Comparison of ENCODE assay signal across 10 cellular contexts in the genomic region with DNA sequence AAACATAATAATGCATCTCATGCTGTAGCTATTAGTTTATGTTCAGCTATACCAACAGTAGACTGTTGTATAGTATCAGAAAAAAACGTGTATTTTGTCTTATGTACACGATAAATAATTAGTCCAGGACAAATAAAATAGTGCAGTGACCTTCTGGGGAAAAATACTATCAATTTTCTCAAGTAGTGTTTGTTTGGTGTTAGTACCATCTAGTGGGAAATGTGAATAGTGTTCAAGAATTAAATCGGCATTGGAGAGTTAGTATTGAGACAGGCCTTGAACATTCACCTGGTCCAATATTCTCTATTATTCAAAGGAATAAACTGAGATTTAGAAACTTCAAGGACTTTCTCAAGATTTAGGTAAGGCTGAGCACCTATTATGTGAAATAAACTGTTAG. TPM values are rescaled to one million over a fixed set of nuclear protein-coding genes. Genes with fewer than 3 reads are reported as not detected.
A peak's percentile ranks its signal among the peaks of the same experiment; 100 is the strongest.
DNase-seq lines count a peak whose midpoint lies in the region; TF ChIP-seq lines count a peak whose summit lies in the region.
"Had no signal": no experiment of that assay in that cellular context is flagged by ENCODE, and none has a peak within 500 bp of the region (broad histone marks: within the 10 kb centered on the region; RNA-seq: fewer than 3 reads in every experiment).

No MANE protein-coding gene starts in this region.

- H3K4ac ChIP-seq in mesendoderm (ENCODE audit: low read depth, low read length), result no peak overlapping the region

- H3K4me1 ChIP-seq in BE2C (no peaks in the 10 kb centered on the region), mesendoderm (ENCODE audit: control insufficient read depth, low read depth, low read length) (peaks cover 3% of the 10 kb centered on the region)

- TF ChIP-seq CTCF in BE2C (IDR thresholded peaks at IDR 0.05; ENCODE audit: low read depth, low read length) (peak; percentile 36; the same call in 1 of the 2 replicates), LNCAP (IDR thresholded peaks at IDR 0.05) (peak; percentile 61), chondrocyte (IDR thresholded peaks at IDR 0.05) (peak; percentile 86)

- H2BK120ac ChIP-seq in mesendoderm (ENCODE audit: low read depth, low read length), result no peak overlapping the region

- H3K27ac ChIP-seq in mesendoderm (ENCODE audit: low read depth, low read length), result no peak overlapping the region

- H3K18ac ChIP-seq in mesendoderm (ENCODE audit: low read length), result no peak overlapping the region

- H3K4me3 ChIP-seq in BE2C (ENCODE audit: low read depth, low read length), result no peak overlapping the region
- no peak overlapping the region for H3K4me3 ChIP-seq in mesendoderm (ENCODE audit: low read length)

- no peaks in the 10 kb centered on the region for H3K79me2 ChIP-seq in mesendoderm (ENCODE audit: control insufficient read depth, insufficient read depth, low read length)

- DNase-seq in BE2C (no peak), chondrocyte (ENCODE audit: low spot score) (no peak), mesendoderm (peak; percentile 22), mucosa of gallbladder (ENCODE audit: low spot score) (no peak), NCI-H187 treated with DMSO at 0.1 percent for 48 hours (lab: John Stamatoyannopoulos, UW) (no peak), mesenteric fat pad (ENCODE audit: low spot score) (no peak)
- DNase-seq in activated naive CD4-positive, alpha-beta T cell treated with anti-CD3 and anti-CD28 coated beads, Interleukin-2, amount 50 U/mL, for 16 hours, result no peak
- DNase-seq: activated naive CD4-positive, alpha-beta T cell treated with anti-CD3 and anti-CD28 coated beads, Interleukin-2, amount 10 ng/mL, durations not matched to agents 7 days and 5 days; retina had no signal

- no peak overlapping the region for H3K4me2 ChIP-seq in mesendoderm (ENCODE audit: low read length)

- H3K56ac ChIP-seq in mesendoderm (ENCODE audit: low read length), result no peak overlapping the region

- H2BK15ac ChIP-seq in mesendoderm (replicated peaks; ENCODE audit: low read depth), result no peak overlapping the region

- H3K9me3 Mint-ChIP-seq in chondrocyte (ENCODE audit: low read depth), result no peaks in the 10 kb centered on the region
- H3K9me3 Mint-ChIP-seq: activated naive CD4-positive, alpha-beta T cell treated with anti-CD3 and anti-CD28 coated beads, Interleukin-2, amount 10 ng/mL, durations not matched to agents 7 days and 5 days had no signal

- H3K27me3 Mint-ChIP-seq in chondrocyte (ENCODE audit: low read depth), result peaks cover 18% of the 10 kb centered on the region
- H3K27me3 Mint-ChIP-seq: activated naive CD4-positive, alpha-beta T cell treated with anti-CD3 and anti-CD28 coated beads, Interleukin-2, amount 10 ng/mL, durations not matched to agents 7 days and 5 days had no signal

- H3K23ac ChIP-seq in mesendoderm (ENCODE audit: low read length), result no peak overlapping the region

- H3K27me3 ChIP-seq in BE2C, result no peaks in the 10 kb centered on the region; the same call in 1 of the 2 replicates
- H3K27me3 ChIP-seq in mesendoderm (ENCODE audit: insufficient read depth, low read length, poor library complexity), result no peaks in the 10 kb centered on the region

- no peaks in the 10 kb centered on the region for H3K36me3 ChIP-seq in BE2C
- H3K36me3 ChIP-seq in mesendoderm (ENCODE audit: control insufficient read depth, insufficient read depth, low read length), result no peaks in the 10 kb centered on the region

- H3K9ac ChIP-seq in mesendoderm (ENCODE audit: low read length), result no peak overlapping the region

- no peak overlapping the region for H2BK5ac ChIP-seq in mesendoderm (ENCODE audit: low read length)

- no peak overlapping the region for H2AK5ac ChIP-seq in mesendoderm (ENCODE audit: low read length)

- H3K79me1 ChIP-seq in mesendoderm (ENCODE audit: low read length), result no peaks in the 10 kb centered on the region

- no CpG with 5 or more reads among the region's 3 CpGs for WGBS in mesendoderm (ENCODE audit: extremely low coverage, insufficient coverage, low lambda C conversion rate)

- H4K5ac ChIP-seq in mesendoderm (ENCODE audit: low read length), result no peak overlapping the region

- H3K36me3 Mint-ChIP-seq in chondrocyte (ENCODE audit: low read depth), result no peaks in the 10 kb centered on the region
- H3K36me3 Mint-ChIP-seq: activated naive CD4-positive, alpha-beta T cell treated with anti-CD3 and anti-CD28 coated beads, Interleukin-2, amount 10 ng/mL, durations not matched to agents 7 days and 5 days had no signal

- no peaks in the 10 kb centered on the region for H3K9me3 ChIP-seq in BE2C

- no peaks in the 10 kb centered on the region for H3K4me1 Mint-ChIP-seq in chondrocyte (ENCODE audit: low read depth)
- H3K4me1 Mint-ChIP-seq: activated naive CD4-positive, alpha-beta T cell treated with anti-CD3 and anti-CD28 coated beads, Interleukin-2, amount 10 ng/mL, durations not matched to agents 7 days and 5 days had no signal

- H3K27ac Mint-ChIP-seq in chondrocyte (ENCODE audit: unreplicated experiment), result no peak overlapping the region
- H3K27ac Mint-ChIP-seq: activated naive CD4-positive, alpha-beta T cell treated with anti-CD3 and anti-CD28 coated beads, Interleukin-2, amount 10 ng/mL, durations not matched to agents 7 days and 5 days had no signal

- no peak overlapping the region for H4K8ac ChIP-seq in mesendoderm (ENCODE audit: low read depth, low read length)

- no peak overlapping the region for H3K4me3 Mint-ChIP-seq in chondrocyte (ENCODE audit: unreplicated experiment)
- H3K4me3 Mint-ChIP-seq: activated naive CD4-positive, alpha-beta T cell treated with anti-CD3 and anti-CD28 coated beads, Interleukin-2, amount 10 ng/mL, durations not matched to agents 7 days and 5 days had no signal

RNA-seq across cellular contexts. Expression of gene OR2A5, which starts 21.7 kb away (rescaled TPM):
- polyA plus RNA-seq in BE2C (2012; ENCODE audit: insufficient read depth, insufficient read length, low read depth), result not detected
- total RNA-seq in chondrocyte (not detected in 3 replicates), mucosa of gallbladder (not detected), mesenteric fat pad (not detected)
- not detected for polyA plus RNA-seq in mesendoderm (2013, experiment 1 of 2)
- polyA plus RNA-seq in mesendoderm (2013, experiment 2 of 2), result not detected

RNA-seq across cellular contexts. Expression of gene OR6B1, which starts 26.9 kb away (rescaled TPM):
- polyA plus RNA-seq in BE2C (2012; ENCODE audit: insufficient read depth, insufficient read length, low read depth), result not detected
- total RNA-seq in chondrocyte (not detected in 3 replicates), mucosa of gallbladder (not detected), mesenteric fat pad (not detected)
- 0.01 TPM for polyA plus RNA-seq in mesendoderm (2013, experiment 1 of 2)
- polyA plus RNA-seq in mesendoderm (2013, experiment 2 of 2), result not detected

RNA-seq across cellular contexts. Expression of gene OR2A25, which starts 42.5 kb away (rescaled TPM):
- polyA plus RNA-seq in BE2C (2012; ENCODE audit: insufficient read depth, insufficient read length, low read depth), result not detected
- total RNA-seq in chondrocyte (not detected in 3 replicates), mucosa of gallbladder (not detected), mesenteric fat pad (not detected)
- not detected for polyA plus RNA-seq in mesendoderm (2013, experiment 1 of 2)
- polyA plus RNA-seq in mesendoderm (2013, experiment 2 of 2), result not detected

RNA-seq across cellular contexts. Expression of gene OR2A12, which starts 59.0 kb away (rescaled TPM):
- polyA plus RNA-seq in BE2C (2012; ENCODE audit: insufficient read depth, insufficient read length, low read depth), result not detected
- not detected in 3 replicates for total RNA-seq in chondrocyte
- not detected for polyA plus RNA-seq in mesendoderm (2013, experiment 1 of 2)
- polyA plus RNA-seq in mesendoderm (2013, experiment 2 of 2), result not detected
- total RNA-seq in mucosa of gallbladder, result not detected
- total RNA-seq in mesenteric fat pad, result not detected

Comparison
In these comparisons a context has a peak if more than half of its experiments do, and no peak if none do; other contexts are left out.
1. CTCF ChIP-seq: peak in every context shown above with its lines; median percentile 86 in chondrocyte; 61 in LNCAP; 36 in BE2C.